ENCODE assay signal across 30 cellular contexts in the genomic region with DNA sequence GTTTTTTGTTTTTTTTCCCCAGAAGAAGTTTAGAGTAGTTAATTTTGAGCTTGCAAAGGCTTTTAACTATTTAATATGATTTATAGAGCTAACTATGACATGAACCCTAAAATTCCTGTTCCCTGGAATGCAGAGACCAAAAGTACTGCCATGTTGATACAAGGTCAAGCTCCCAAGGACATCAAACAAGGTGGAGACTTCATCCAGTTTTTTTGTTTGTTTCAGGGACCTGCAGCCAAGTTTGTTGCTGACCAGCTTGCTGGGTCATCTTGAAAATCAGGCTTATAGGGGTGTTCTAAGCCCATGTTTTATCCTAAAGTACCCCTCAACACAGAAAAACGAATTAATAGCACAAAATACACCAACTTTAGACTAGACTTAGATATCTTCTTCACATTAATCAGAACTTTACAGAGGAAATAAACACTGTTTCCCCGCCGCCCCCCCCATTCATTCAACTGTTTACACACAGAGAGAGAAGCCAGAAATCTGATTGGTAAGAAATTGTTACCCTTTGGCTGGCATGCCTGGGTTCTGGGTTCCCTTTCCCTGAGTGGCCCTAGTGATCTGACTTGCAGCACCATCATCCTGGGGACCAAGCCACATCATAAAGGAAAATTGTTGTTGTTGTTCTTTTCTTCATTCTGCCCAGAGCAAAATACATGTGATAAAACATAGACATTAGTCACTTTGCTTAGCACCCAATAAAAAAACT.
"Had no signal": no experiment of that assay in that cellular context is flagged by ENCODE, and none has a peak within 500 bp of the region (broad histone marks: within the 10 kb centered on the region; RNA-seq: fewer than 3 reads in every experiment).

No MANE protein-coding gene starts in this region.

- H3K27me3 ChIP-seq: neural progenitor cell, ovary, spleen, suprapubic skin, testis, tibial nerve, upper lobe of left lung, vagina had no signal

- H3K4me2 ChIP-seq: neural progenitor cell, smooth muscle cell had no signal

- H3K4me1 ChIP-seq: neural progenitor cell, parathyroid adenoma, psoas muscle, suprapubic skin, testis, tibial nerve, upper lobe of left lung, vagina had no signal

- H3K36me3 ChIP-seq: neural progenitor cell, ovary, spleen, suprapubic skin, tibial nerve, upper lobe of left lung, vagina had no signal

- ATAC-seq: naive thymus-derived CD4-positive, alpha-beta T cell; natural killer cell; psoas muscle; right cardiac atrium; sciatic nerve; stimulated activated memory B cell treated with anti-CD40 and anti-IgM and Interleukin-4, amounts not matched to agents 10 μg/mL and 1 μg/mL and 100 μg/mL, for 72 hours; stimulated activated naive CD8-positive, alpha-beta T cell treated with anti-CD3 and anti-CD28 coated beads, Interleukin-15, amount 100 ng/mL, for 72 hours; stimulated activated naive CD8-positive, alpha-beta T cell treated with anti-CD3 and anti-CD28 coated beads, Interleukin-15, Interleukin-2, amounts not matched to agents 100 U/mL and 50 U/mL, for 24 hours had no signal

- DNase-seq: naive thymus-derived CD4-positive, alpha-beta T cell; natural killer cell; occipital lobe; ovary; posterior cingulate gyrus; psoas muscle; right cardiac atrium; spleen; stimulated activated CD4-positive, alpha-beta T cell treated with anti-CD3 and anti-CD28 coated beads, Interleukin-12 subunit alpha, Interleukin-12 subunit beta, amount 100 ng/mL, for 4 hours; stimulated activated CD4-positive, alpha-beta T cell treated with anti-CD3 and anti-CD28 coated beads, Interleukin-1b, Interleukin-23, amount 100 ng/mL, for 48 hours; stimulated activated CD4-positive, alpha-beta T cell treated with anti-CD3 and anti-CD28 coated beads, Interleukin-4, amount 100 ng/mL, for 1 hour; stimulated activated CD4-positive, alpha-beta T cell treated with anti-CD3 and anti-CD28 coated beads, Interleukin-4, amount 100 ng/mL, for 4 hours; stimulated activated CD8-positive, alpha-beta memory T cell treated with anti-CD3 and anti-CD28 coated beads, Interleukin-4, amount 100 ng/mL, for 48 hours; stimulated activated naive CD4-positive, alpha-beta T cell; stimulated activated naive CD8-positive, alpha-beta T cell treated with anti-CD3 and anti-CD28 coated beads, Interleukin-15, amount 100 ng/mL, for 72 hours; stimulated activated naive CD8-positive, alpha-beta T cell treated with anti-CD3 and anti-CD28 coated beads, Interleukin-15, Interleukin-2, amounts not matched to agents 100 U/mL and 50 U/mL, for 24 hours; substantia nigra; testis; trophoblast cell; upper lobe of left lung had no signal

- H3K9ac ChIP-seq: neural progenitor cell, parathyroid adenoma had no signal

- H3K4me3 ChIP-seq: neural progenitor cell, ovary, psoas muscle, skin epidermis, smooth muscle cell, spleen, suprapubic skin, testis, tibial nerve, upper lobe of left lung, vagina had no signal

- H3K79me2 ChIP-seq: parathyroid adenoma had no signal

- H3K9me3 ChIP-seq: psoas muscle, suprapubic skin, testis, tibial nerve, vagina had no signal

- FAIRE-seq: urothelium cell line had no signal

- H2AFZ ChIP-seq: neural progenitor cell, parathyroid adenoma had no signal

- H3K27ac ChIP-seq: neural progenitor cell, ovary, parathyroid adenoma, psoas muscle, skin epidermis, spleen, suprapubic skin, testis, tibial nerve, upper lobe of left lung, vagina had no signal
